In the genomic region with DNA sequence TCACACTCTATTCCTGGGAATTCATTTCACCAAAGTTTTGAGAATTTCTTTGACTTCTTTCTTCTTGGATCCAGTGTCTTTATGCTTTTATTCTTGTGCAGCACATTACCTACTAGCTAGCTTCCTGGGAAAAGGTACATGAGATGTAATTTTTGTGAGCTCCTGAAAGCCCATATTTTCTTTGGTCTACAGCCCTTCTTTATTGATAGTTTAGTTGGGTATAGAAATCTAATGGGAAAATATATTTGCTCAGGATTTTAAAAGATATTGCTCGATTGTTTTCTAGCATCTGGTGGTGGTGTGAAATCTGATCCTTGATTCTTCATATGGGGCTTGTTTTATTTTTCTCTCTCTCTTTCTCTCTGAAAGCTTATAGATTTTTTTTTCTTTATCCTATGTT, we compare ENCODE assay signal across 9 cellular contexts. TPM values are rescaled to one million over a fixed set of nuclear protein-coding genes. Genes with fewer than 3 reads are reported as not detected.
"Had no signal": no experiment of that assay in that cellular context is flagged by ENCODE, and none has a peak within 500 bp of the region (broad histone marks: within the 10 kb centered on the region; RNA-seq: fewer than 3 reads in every experiment).

No MANE protein-coding gene starts in this region.

- ATAC-seq: GM12878 had no signal

- FAIRE-seq: G401.6, GM12878, GM12891, GM12892, GM18507, GM19239 had no signal

- H3K4me3 ChIP-seq: GM12878 had no signal

- DNase-seq: GDM1, GF-D8 had no signal

RNA-seq across cellular contexts. Expression of gene FOXB1, which starts 45.8 kb away (rescaled TPM):
- total RNA-seq: G401, GM12878 had no signal
- polyA plus RNA-seq: GM12878 had no signal
